In genomic region chr2:85599468-85600234, GRCh38 we compare ENCODE assay signal across 16 cellular contexts. TPM values are rescaled to one million over a fixed set of nuclear protein-coding genes. Genes with fewer than 3 reads are reported as not detected.
DNase-seq lines count a peak whose midpoint lies in the region; ATAC-seq and TF ChIP-seq lines count a peak whose summit lies in the region.
"Had no signal": no experiment of that assay in that cellular context is flagged by ENCODE, and none has a peak within 500 bp of the region (broad histone marks: within the 10 kb centered on the region; RNA-seq: fewer than 3 reads in every experiment).

No MANE protein-coding gene starts in this region.

- no CpG with 5 or more reads among the region's 17 CpGs for WGBS in neuronal stem cell (ENCODE audit: extremely low coverage in 2 of 2, insufficient read length in 2 of 2, insufficient replicate concordance in 1 of 2), 2 donors

- peaks cover 40% of the 10 kb centered on the region for H3K4me1 Mint-ChIP-seq in activated CD8-positive, alpha-beta T cell treated with anti-CD3 and anti-CD28 coated beads, Interleukin-2, amount 10 ng/mL, durations not matched to agents 7 days and 5 days (ENCODE audit: low read depth)
- peaks cover 47% of the 10 kb centered on the region for H3K4me1 Mint-ChIP-seq in CD8-positive, alpha-beta T cell (ENCODE audit: low read depth)

- H3K79me1 ChIP-seq in neuronal stem cell (ENCODE audit: low read depth, low read length) = peaks cover 17% of the 10 kb centered on the region

- H3K27ac Mint-ChIP-seq in activated CD8-positive, alpha-beta T cell treated with anti-CD3 and anti-CD28 coated beads, Interleukin-2, amount 10 ng/mL, durations not matched to agents 7 days and 5 days = peak overlapping the region; percentile 49
- no peak overlapping the region for H3K27ac Mint-ChIP-seq in CD8-positive, alpha-beta T cell

- intact Hi-C loops in CD8-positive, alpha-beta T cell (cut with DNase I, micrococcal nuclease) = loop anchor here (2.0 to 5.0 kb wide), 3 partner anchors 15 to 508 kb away; partner anchors contain the start of genes POLR1A (in 1 of the 2), PTCD3 (in 1 of the 2) and TGOLN2 (in 1 of the 2)
- intact Hi-C loops in ascending aorta (cut with DNase I) = no loop called here

- H3K4me3 ChIP-seq in neuronal stem cell (ENCODE audit: low read length in 2 of 2) (peak overlapping the region in 1 of 2 donors; percentile 24), ascending aorta (no peak overlapping the region)
- no peak overlapping the region for H3K4me3 ChIP-seq in CD8-positive, alpha-beta T cell (ENCODE audit: low read depth, low read length)
- H3K4me3 ChIP-seq: smooth muscle cell, tibial artery had no signal

- H3K9me3 ChIP-seq in neuronal stem cell (replicated peaks in 1 of 2; ENCODE audit: control insufficient read depth in 2 of 2, insufficient read depth in 1 of 2, low read depth in 1 of 2, low read length in 2 of 2) = peaks cover 0 to 2% of the 10 kb centered on the region in 2 donors
- no peaks in the 10 kb centered on the region for H3K9me3 ChIP-seq in CD8-positive, alpha-beta T cell (ENCODE audit: low read length)
- H3K9me3 ChIP-seq in ascending aorta = no peaks in the 10 kb centered on the region
- H3K9me3 ChIP-seq: tibial artery had no signal

- H3K27ac ChIP-seq in neuronal stem cell (replicated peaks; ENCODE audit: low read length) = no peak overlapping the region
- no peak overlapping the region for H3K27ac ChIP-seq in CD8-positive, alpha-beta T cell (ENCODE audit: low read depth, low read length)
- H3K27ac ChIP-seq in ascending aorta = no peak overlapping the region

- no peak overlapping the region for H3K4me3 Mint-ChIP-seq in activated CD8-positive, alpha-beta T cell treated with anti-CD3 and anti-CD28 coated beads, Interleukin-2, amount 10 ng/mL, durations not matched to agents 7 days and 5 days
- H3K4me3 Mint-ChIP-seq in CD8-positive, alpha-beta T cell = no peak overlapping the region
- H3K4me3 Mint-ChIP-seq: central memory CD8-positive, alpha-beta T cell had no signal

- no peak overlapping the region for H2AFZ ChIP-seq in neuronal stem cell (ENCODE audit: low read length)

- CTCF ChIA-PET in activated CD8-positive, alpha-beta T cell treated with anti-CD3 and anti-CD28 coated beads, Interleukin-2, amount 10 ng/mL, durations not matched to agents 7 days and 5 days (lab: Charles Lee) = no interaction called here
- CTCF ChIA-PET in CD8-positive, alpha-beta T cell (lab: Charles Lee) = interaction anchor here (1.7 kb wide), 2 partner anchors 8 to 12 kb away, joined by 3 to 6 read pairs; no protein-coding TSS in a partner anchor

- peak overlapping the region; percentile 76 for H3K23ac ChIP-seq in neuronal stem cell (ENCODE audit: low read depth, low read length, poor library complexity)

- no peak for TF ChIP-seq CTCF in CD8-positive, alpha-beta T cell (IDR thresholded peaks at IDR 0.05)
- TF ChIP-seq CTCF in ascending aorta (IDR thresholded peaks at IDR 0.05) = no peak

- no peak overlapping the region for H3K18ac ChIP-seq in neuronal stem cell (ENCODE audit: low read length)

- no peak overlapping the region for H2BK120ac ChIP-seq in neuronal stem cell (ENCODE audit: low read depth, low read length)

- H3K27me3 Mint-ChIP-seq in activated CD8-positive, alpha-beta T cell treated with anti-CD3 and anti-CD28 coated beads, Interleukin-2, amount 10 ng/mL, durations not matched to agents 7 days and 5 days (ENCODE audit: low read depth) = no peaks in the 10 kb centered on the region
- H3K27me3 Mint-ChIP-seq in CD8-positive, alpha-beta T cell (ENCODE audit: low read depth) = no peaks in the 10 kb centered on the region
- H3K27me3 Mint-ChIP-seq: central memory CD8-positive, alpha-beta T cell had no signal

- ATAC-seq in activated CD8-positive, alpha-beta T cell treated with anti-CD3 and anti-CD28 coated beads, Interleukin-2, amount 10 ng/mL, durations not matched to agents 7 days and 5 days = no peak
- ATAC-seq in GM21737 (IDR thresholded peaks at IDR 0.05; ENCODE audit: unreplicated experiment) = no peak
- ATAC-seq in CD8-positive, alpha-beta T cell = no peak

- H3K4me1 ChIP-seq in neuronal stem cell (ENCODE audit: control insufficient read depth in 2 of 2, insufficient read depth in 1 of 2, low read depth in 1 of 2, low read length in 2 of 2) (peaks cover 10 to 14% of the 10 kb centered on the region in 2 donors), ascending aorta (peaks cover 10 to 33% of the 10 kb centered on the region in 2 donors)
- H3K4me1 ChIP-seq in CD8-positive, alpha-beta T cell (ENCODE audit: insufficient read depth, low read length) = peaks cover 38% of the 10 kb centered on the region

- H3K36me3 Mint-ChIP-seq in activated CD8-positive, alpha-beta T cell treated with anti-CD3 and anti-CD28 coated beads, Interleukin-2, amount 10 ng/mL, durations not matched to agents 7 days and 5 days (ENCODE audit: low read depth) = peaks cover 27% of the 10 kb centered on the region
- peaks cover 37% of the 10 kb centered on the region for H3K36me3 Mint-ChIP-seq in CD8-positive, alpha-beta T cell

- no peak overlapping the region for H2AK5ac ChIP-seq in neuronal stem cell (ENCODE audit: low read depth, low read length)

- POLR2A ChIA-PET in activated CD8-positive, alpha-beta T cell treated with anti-CD3 and anti-CD28 coated beads, Interleukin-2, amount 10 ng/mL, durations not matched to agents 7 days and 5 days (lab: Charles Lee) = interaction anchor here (0.6 to 2.9 kb wide), 4 partner anchors 9 to 272 kb away, joined by 3 to 11 read pairs (median 6); partner anchors contain the start of genes C2orf68 and TGOLN2
- POLR2A ChIA-PET in CD8-positive, alpha-beta T cell (lab: Charles Lee) = interaction anchor here (1.2 to 1.7 kb wide), 2 partner anchors 9 to 38 kb away, joined by 3 to 4 read pairs; no protein-coding TSS in a partner anchor

- H3K9me3 Mint-ChIP-seq in activated CD8-positive, alpha-beta T cell treated with anti-CD3 and anti-CD28 coated beads, Interleukin-2, amount 10 ng/mL, durations not matched to agents 7 days and 5 days (ENCODE audit: insufficient read depth) = no peaks in the 10 kb centered on the region
- no peaks in the 10 kb centered on the region for H3K9me3 Mint-ChIP-seq in CD8-positive, alpha-beta T cell
- H3K9me3 Mint-ChIP-seq: central memory CD8-positive, alpha-beta T cell had no signal

- no peak overlapping the region for H4K91ac ChIP-seq in neuronal stem cell (ENCODE audit: low read depth, low read length, poor library complexity)

- H3K4ac ChIP-seq in neuronal stem cell (ENCODE audit: low read length) = no peak overlapping the region

- H2BK12ac ChIP-seq in neuronal stem cell (ENCODE audit: low read length) = no peak overlapping the region

- no peak overlapping the region for H4K8ac ChIP-seq in neuronal stem cell (ENCODE audit: low read depth, low read length)

- H2BK15ac ChIP-seq in neuronal stem cell (ENCODE audit: low read length) = no peak overlapping the region

- H3K36me3 ChIP-seq in neuronal stem cell (replicated peaks in 1 of 2; ENCODE audit: control insufficient read depth in 2 of 2, insufficient read depth in 2 of 2, low read length in 2 of 2) (peaks cover 29 to 40% of the 10 kb centered on the region in 2 donors), ascending aorta (peaks cover 20 to 32% of the 10 kb centered on the region in 2 donors)
- peaks cover 19% of the 10 kb centered on the region for H3K36me3 ChIP-seq in CD8-positive, alpha-beta T cell (ENCODE audit: insufficient read depth, low read length)

- no peak overlapping the region for H3K14ac ChIP-seq in neuronal stem cell (ENCODE audit: low read length)

- peak; percentile 2 for TF ChIP-seq POLR2A in GM19193 (IDR thresholded peaks at IDR 0.05; ENCODE audit: extremely low read depth, insufficient read depth, insufficient read length)

- no peak for DNase-seq in activated CD8-positive, alpha-beta T cell treated with anti-CD3 and anti-CD28 coated beads, Interleukin-2, amount 10 ng/mL, durations not matched to agents 7 days and 5 days
- no peak for DNase-seq in neuronal stem cell (ENCODE audit: low spot score)
- DNase-seq in CD8-positive, alpha-beta T cell = no peak
- no peak for DNase-seq in ascending aorta (ENCODE audit: low spot score in 2 of 2)
- DNase-seq: activated CD4-positive, alpha-beta T cell treated with anti-CD3 and anti-CD28 coated beads, Interleukin-2, amount 50 U/mL, for 4 hours; DMS153; HCEC 1CT; NCI-H146; NCI-H345; NK-92 treated with Interleukin-12 subunit alpha and Interleukin-12 subunit beta, amount 100 ng/mL, for 24 hours; SW 1271; tibial artery had no signal

- H2BK5ac ChIP-seq in neuronal stem cell (ENCODE audit: low read length) = no peak overlapping the region

- no peak overlapping the region for H3K4me2 ChIP-seq in neuronal stem cell (ENCODE audit: insufficient read depth, low read length, poor library complexity, severe bottlenecking)
- H3K4me2 ChIP-seq: smooth muscle cell had no signal

- H3K9ac ChIP-seq in neuronal stem cell (ENCODE audit: low read depth, low read length, poor library complexity) = no peak overlapping the region

- no peaks in the 10 kb centered on the region for H3K27me3 ChIP-seq in neuronal stem cell (ENCODE audit: control insufficient read depth in 3 of 3, insufficient read depth in 3 of 3, low read depth in 1 of 3, low read length in 3 of 3)
- H3K27me3 ChIP-seq in CD8-positive, alpha-beta T cell (ENCODE audit: insufficient read depth, low read length) = no peaks in the 10 kb centered on the region
- H3K27me3 ChIP-seq in ascending aorta = no peaks in the 10 kb centered on the region
- H3K27me3 ChIP-seq: tibial artery had no signal

RNA-seq across cellular contexts. Expression of gene TMEM150A, which starts 2.8 kb away (rescaled TPM):
- 1 to 10 TPM; 1.7 to 1.9 TPM for total RNA-seq in activated CD8-positive, alpha-beta T cell treated with anti-CD3 and anti-CD28 coated beads, Interleukin-2, amount 10 ng/mL, durations not matched to agents 7 days and 5 days
- polyA plus RNA-seq in neuronal stem cell (2013, experiment 1 of 2) = 12.2 TPM
- polyA plus RNA-seq in neuronal stem cell (2013, experiment 2 of 2) = 12.6 TPM
- total RNA-seq in CD8-positive, alpha-beta T cell = 1 to 10 TPM; 5.7 to 6.0 TPM
- 26.7 TPM for total RNA-seq in ascending aorta

RNA-seq across cellular contexts. Expression of gene RNF181, which starts 4.1 kb away (rescaled TPM):
- 100 to 1,000 TPM in 1 of 2 experiments, 10 to 100 TPM in 1; 91.0 to 104 TPM for total RNA-seq in activated CD8-positive, alpha-beta T cell treated with anti-CD3 and anti-CD28 coated beads, Interleukin-2, amount 10 ng/mL, durations not matched to agents 7 days and 5 days
- polyA plus RNA-seq in neuronal stem cell (2013, experiment 1 of 2) = 139 TPM
- polyA plus RNA-seq in neuronal stem cell (2013, experiment 2 of 2) = 136 TPM
- 10 to 100 TPM; 38.1 to 41.0 TPM for total RNA-seq in CD8-positive, alpha-beta T cell
- 157 TPM for total RNA-seq in ascending aorta

RNA-seq across cellular contexts. Expression of gene C2orf68, which starts 12.2 kb away (rescaled TPM):
- total RNA-seq in activated CD8-positive, alpha-beta T cell treated with anti-CD3 and anti-CD28 coated beads, Interleukin-2, amount 10 ng/mL, durations not matched to agents 7 days and 5 days = 10 to 100 TPM; 38.9 to 43.4 TPM
- 71.6 TPM for polyA plus RNA-seq in neuronal stem cell (2013, experiment 1 of 2)
- 77.7 TPM for polyA plus RNA-seq in neuronal stem cell (2013, experiment 2 of 2)
- 10 to 100 TPM; 23.2 to 27.9 TPM for total RNA-seq in CD8-positive, alpha-beta T cell
- total RNA-seq in ascending aorta = 1.6 TPM

RNA-seq across cellular contexts. Expression of gene VAMP5, which starts 15.4 kb away (rescaled TPM):
- total RNA-seq in activated CD8-positive, alpha-beta T cell treated with anti-CD3 and anti-CD28 coated beads, Interleukin-2, amount 10 ng/mL, durations not matched to agents 7 days and 5 days = 10 to 100 TPM; 72.0 to 74.4 TPM
- 5.7 TPM for polyA plus RNA-seq in neuronal stem cell (2013, experiment 1 of 2)
- polyA plus RNA-seq in neuronal stem cell (2013, experiment 2 of 2) = 5.8 TPM
- 10 to 100 TPM; 22.7 to 23.9 TPM for total RNA-seq in CD8-positive, alpha-beta T cell
- total RNA-seq in ascending aorta = 114 TPM

RNA-seq across cellular contexts. Expression of gene USP39, which starts 16.3 kb away (rescaled TPM):
- total RNA-seq in activated CD8-positive, alpha-beta T cell treated with anti-CD3 and anti-CD28 coated beads, Interleukin-2, amount 10 ng/mL, durations not matched to agents 7 days and 5 days = 10 to 100 TPM; 81.3 to 82.4 TPM
- polyA plus RNA-seq in neuronal stem cell (2013, experiment 1 of 2) = 79.3 TPM
- 80.1 TPM for polyA plus RNA-seq in neuronal stem cell (2013, experiment 2 of 2)
- total RNA-seq in CD8-positive, alpha-beta T cell = 10 to 100 TPM; 48.4 to 48.7 TPM
- total RNA-seq in ascending aorta = 81.1 TPM
